In genomic region chr11:64852804-64853520, GRCh38 we compare ENCODE assay signal across 10 cellular contexts. TPM values are rescaled to one million over a fixed set of nuclear protein-coding genes. Genes with fewer than 3 reads are reported as not detected.
DNase-seq lines count a peak whose midpoint lies in the region; ATAC-seq and TF ChIP-seq lines count a peak whose summit lies in the region.
"Had no signal": no experiment of that assay in that cellular context is flagged by ENCODE, and none has a peak within 500 bp of the region (broad histone marks: within the 10 kb centered on the region; RNA-seq: fewer than 3 reads in every experiment).

No MANE protein-coding gene starts in this region.

- H3K9me3 Mint-ChIP-seq in activated T-helper 1 cell treated with anti-CD3 and anti-CD28 coated beads, Interleukin-12 subunit alpha, Interleukin-12 subunit beta, Interleukin-2, Interleukin-4 antibody, amounts not matched to agents 30 ng/mL and 10 ng/mL and 1 ng/mL, durations not matched to agents 14 hours and 24 hours and 36 hours = no peaks in the 10 kb centered on the region

- H3K36me3 ChIP-seq in right atrium auricular region (peaks cover 29% of the 10 kb centered on the region), mucosa of rectum (ENCODE audit: control insufficient read depth in 2 of 2, insufficient read depth in 2 of 2, low read length in 2 of 2) (peaks cover 24 to 27% of the 10 kb centered on the region in 2 donors), upper lobe of left lung (peaks cover 0 to 38% (median 18%) of the 10 kb centered on the region in 4 donors)

- ATAC-seq in left ventricle myocardium superior (no peak), upper lobe of left lung (ENCODE audit: low FRiP score in 2 of 2) (no peak), HG02870 (IDR thresholded peaks at IDR 0.05; ENCODE audit: unreplicated experiment) (no peak)

- H3K4me1 ChIP-seq in right atrium auricular region (peaks cover 7 to 100% of the 10 kb centered on the region in 2 donors), mucosa of rectum (ENCODE audit: control insufficient read depth in 2 of 2, insufficient read depth in 2 of 2, low read length in 2 of 2) (peaks cover 71 to 73% of the 10 kb centered on the region in 2 donors), upper lobe of left lung (peaks cover 91 to 98% (median 94%) of the 10 kb centered on the region in 4 donors)

- H3K27me3 ChIP-seq in right atrium auricular region = no peaks in the 10 kb centered on the region
- H3K27me3 ChIP-seq in mucosa of rectum (ENCODE audit: control insufficient read depth in 2 of 2, insufficient read depth in 2 of 2, low read length in 2 of 2) = no peaks in the 10 kb centered on the region
- no peaks in the 10 kb centered on the region for H3K27me3 ChIP-seq in upper lobe of left lung

- intact Hi-C loops in left ventricle myocardium superior (cut with micrococcal nuclease) = no loop called here
- intact Hi-C loops in activated T-helper 1 cell treated with anti-CD3 and anti-CD28 coated beads, Interleukin-12 subunit alpha, Interleukin-12 subunit beta, Interleukin-2, Interleukin-4 antibody, amounts not matched to agents 30 ng/mL and 10 ng/mL and 1 ng/mL, durations not matched to agents 14 hours and 24 hours and 36 hours (cut with micrococcal nuclease) = no loop called here

- TF ChIP-seq EP300 in upper lobe of left lung (IDR thresholded peaks at IDR 0.05) = no peak

- H3K27ac ChIP-seq in right atrium auricular region = peak overlapping the region; percentile 72 to 87
- H3K27ac ChIP-seq in mucosa of rectum (ENCODE audit: low read depth in 2 of 2, low read length in 2 of 2) = peak overlapping the region; percentile 67 to 77
- H3K27ac ChIP-seq in upper lobe of left lung = peak overlapping the region; percentile 82 to 95 (median 88)
- H3K27ac ChIP-seq: C4-2B had no signal

- peaks cover 73% of the 10 kb centered on the region for H3K4me1 Mint-ChIP-seq in activated T-helper 1 cell treated with anti-CD3 and anti-CD28 coated beads, Interleukin-12 subunit alpha, Interleukin-12 subunit beta, Interleukin-2, Interleukin-4 antibody, amounts not matched to agents 30 ng/mL and 10 ng/mL and 1 ng/mL, durations not matched to agents 14 hours and 24 hours and 36 hours (ENCODE audit: low read depth)

- peaks cover 27% of the 10 kb centered on the region for H3K36me3 Mint-ChIP-seq in activated T-helper 1 cell treated with anti-CD3 and anti-CD28 coated beads, Interleukin-12 subunit alpha, Interleukin-12 subunit beta, Interleukin-2, Interleukin-4 antibody, amounts not matched to agents 30 ng/mL and 10 ng/mL and 1 ng/mL, durations not matched to agents 14 hours and 24 hours and 36 hours (ENCODE audit: low read depth)

- peak overlapping the region in 1 of 2 donors; percentile 39 for H3K9ac ChIP-seq in mucosa of rectum (ENCODE audit: low read depth in 1 of 2, low read length in 2 of 2)

- H3K4me3 Mint-ChIP-seq in activated T-helper 1 cell treated with anti-CD3 and anti-CD28 coated beads, Interleukin-12 subunit alpha, Interleukin-12 subunit beta, Interleukin-2, Interleukin-4 antibody, amounts not matched to agents 30 ng/mL and 10 ng/mL and 1 ng/mL, durations not matched to agents 14 hours and 24 hours and 36 hours = peak overlapping the region; percentile 69

- no peaks in the 10 kb centered on the region for H3K27me3 Mint-ChIP-seq in activated T-helper 1 cell treated with anti-CD3 and anti-CD28 coated beads, Interleukin-12 subunit alpha, Interleukin-12 subunit beta, Interleukin-2, Interleukin-4 antibody, amounts not matched to agents 30 ng/mL and 10 ng/mL and 1 ng/mL, durations not matched to agents 14 hours and 24 hours and 36 hours (ENCODE audit: insufficient read depth)

- H3K4me3 ChIP-seq in right atrium auricular region (no peak overlapping the region), mucosa of rectum (ENCODE audit: low read length in 2 of 2) (no peak overlapping the region), upper lobe of left lung (no peak overlapping the region)

- H3K9me3 ChIP-seq in right atrium auricular region (no peaks in the 10 kb centered on the region), mucosa of rectum (ENCODE audit: control insufficient read depth in 2 of 2, low read length in 2 of 2) (no peaks in the 10 kb centered on the region), upper lobe of left lung (no peaks in the 10 kb centered on the region)

- no peak for TF ChIP-seq POLR2A in upper lobe of left lung (IDR thresholded peaks at IDR 0.05)

- no peak for DNase-seq in right atrium auricular region (ENCODE audit: low spot score)
- DNase-seq in left ventricle myocardium superior = no peak
- DNase-seq in activated T-helper 1 cell treated with anti-CD3 and anti-CD28 coated beads, Interleukin-12 subunit alpha, Interleukin-12 subunit beta, Interleukin-2, Interleukin-4 antibody, amounts not matched to agents 30 ng/mL and 10 ng/mL and 1 ng/mL, durations not matched to agents 14 hours and 24 hours and 36 hours (ENCODE audit: low spot score) = no peak
- no peak for DNase-seq in upper lobe of left lung
- DNase-seq in GOT3 (lab: John Stamatoyannopoulos, UW) = no peak
- DNase-seq in Kasumi-1 (lab: John Stamatoyannopoulos, UW) = no peak
- DNase-seq: stimulated activated naive CD4-positive, alpha-beta T cell treated with Interleukin-2 at 50 U/mL for 16 hours had no signal

- H3K27ac Mint-ChIP-seq in activated T-helper 1 cell treated with anti-CD3 and anti-CD28 coated beads, Interleukin-12 subunit alpha, Interleukin-12 subunit beta, Interleukin-2, Interleukin-4 antibody, amounts not matched to agents 30 ng/mL and 10 ng/mL and 1 ng/mL, durations not matched to agents 14 hours and 24 hours and 36 hours = peak overlapping the region; percentile 82

- WGBS in upper lobe of left lung, 2 donors = 71 to 78% methylated on average over 13 to 21 of the region's 24 CpGs

- TF ChIP-seq CTCF in right atrium auricular region (IDR thresholded peaks at IDR 0.05) = no peak
- no peak for TF ChIP-seq CTCF in upper lobe of left lung (IDR thresholded peaks at IDR 0.05)

RNA-seq across cellular contexts. Expression of gene CDC42BPG, which starts 8.5 kb away (rescaled TPM):
- total RNA-seq in right atrium auricular region (1 to 10 TPM in 1 of 2 donors, under 1 TPM in 1; 0.33 to 1.0 TPM), left ventricle myocardium superior (0.40 TPM), upper lobe of left lung (10 to 100 TPM; 21.6 to 62.4 (median 26.0) TPM)
- total RNA-seq in activated T-helper 1 cell treated with anti-CD3 and anti-CD28 coated beads, Interleukin-12 subunit alpha, Interleukin-12 subunit beta, Interleukin-2, Interleukin-4 antibody, amounts not matched to agents 30 ng/mL and 10 ng/mL and 1 ng/mL, durations not matched to agents 14 hours and 24 hours and 36 hours = 0.29 and 0.44 TPM in 2 replicates

RNA-seq across cellular contexts. Expression of gene EHD1, which starts 25.5 kb away (rescaled TPM):
- total RNA-seq in right atrium auricular region = 10 to 100 TPM; 29.5 to 34.1 TPM
- 52.5 TPM for total RNA-seq in left ventricle myocardium superior
- total RNA-seq in activated T-helper 1 cell treated with anti-CD3 and anti-CD28 coated beads, Interleukin-12 subunit alpha, Interleukin-12 subunit beta, Interleukin-2, Interleukin-4 antibody, amounts not matched to agents 30 ng/mL and 10 ng/mL and 1 ng/mL, durations not matched to agents 14 hours and 24 hours and 36 hours = 88.0 and 96.9 TPM in 2 replicates
- total RNA-seq in upper lobe of left lung = 100 to 1,000 TPM in 4 of 6 donors, 10 to 100 TPM in 2; 43.0 to 167 (median 103) TPM

RNA-seq across cellular contexts. Expression of gene MEN1, which starts 42.6 kb away (rescaled TPM):
- total RNA-seq in right atrium auricular region = 1 to 10 TPM; 7.2 to 9.8 TPM
- 9.1 TPM for total RNA-seq in left ventricle myocardium superior
- 39.6 and 43.8 TPM in 2 replicates for total RNA-seq in activated T-helper 1 cell treated with anti-CD3 and anti-CD28 coated beads, Interleukin-12 subunit alpha, Interleukin-12 subunit beta, Interleukin-2, Interleukin-4 antibody, amounts not matched to agents 30 ng/mL and 10 ng/mL and 1 ng/mL, durations not matched to agents 14 hours and 24 hours and 36 hours
- 10 to 100 TPM; 15.4 to 47.1 (median 24.4) TPM for total RNA-seq in upper lobe of left lung

RNA-seq across cellular contexts. Expression of gene MAP4K2, which starts 49.9 kb away (rescaled TPM):
- total RNA-seq in right atrium auricular region (10 to 100 TPM; 19.4 to 20.4 TPM), left ventricle myocardium superior (8.6 TPM), upper lobe of left lung (10 to 100 TPM; 19.0 to 84.7 (median 29.2) TPM)
- 70.2 and 70.7 TPM in 2 replicates for total RNA-seq in activated T-helper 1 cell treated with anti-CD3 and anti-CD28 coated beads, Interleukin-12 subunit alpha, Interleukin-12 subunit beta, Interleukin-2, Interleukin-4 antibody, amounts not matched to agents 30 ng/mL and 10 ng/mL and 1 ng/mL, durations not matched to agents 14 hours and 24 hours and 36 hours

Comparison
In these comparisons a context has a peak if more than half of its experiments do, and no peak if none do; other contexts are left out.
1. RNA of gene CDC42BPG, which starts 8.5 kb away (total RNA-seq): 21.6 to 62.4 TPM in upper lobe of left lung; 0.33 to 1.0 TPM in right atrium auricular region, 0.40 TPM in left ventricle myocardium superior (single experiment) and 0.29 to 0.44 TPM in activated T-helper 1 cell treated with anti-CD3 and anti-CD28 coated beads, Interleukin-12 subunit alpha, Interleukin-12 subunit beta, Interleukin-2, Interleukin-4 antibody, amounts not matched to agents 30 ng/mL and 10 ng/mL and 1 ng/mL, durations not matched to agents 14 hours and 24 hours and 36 hours; every median in the first group is over 10 times any median in the second.
2. Peak in every context shown above with its lines, with median percentiles within 50 percentile points of each other: H3K27ac ChIP-seq.